ENCODE assay signal across 16 cellular contexts in genomic region chr15:44811347-44811746, GRCh38.
DNase-seq lines count a peak whose midpoint lies in the region; ATAC-seq, FAIRE-seq and TF ChIP-seq lines count a peak whose summit lies in the region.
"Had no signal": no experiment of that assay in that cellular context is flagged by ENCODE, and none has a peak within 500 bp of the region (broad histone marks: within the 10 kb centered on the region; RNA-seq: fewer than 3 reads in every experiment).

No MANE protein-coding gene starts in this region.

- no peaks in the 10 kb centered on the region for H3K27me3 ChIP-seq in K562 (ENCODE audit: control insufficient read depth in 2 of 2, insufficient read depth in 2 of 2, low read length in 2 of 2)
- no peaks in the 10 kb centered on the region for H3K27me3 ChIP-seq in upper lobe of right lung

- POLR2A ChIA-PET in K562 (lab: Yijun Ruan, JAX), result interaction anchor here (1.6 kb wide), 1 partner anchor 8 kb away, joined by 4 read pairs; no protein-coding TSS in a partner anchor
- POLR2A ChIA-PET in activated CD4-positive, alpha-beta memory T cell treated with anti-CD3 and anti-CD28 coated beads for 36 hours (lab: Charles Lee), result no interaction called here

- WGBS in K562 (ENCODE audit: insufficient coverage, low coverage, missing lambda C conversion rate), result 6% methylated on average over 3 of the region's 3 CpGs

- H3K9me3 Mint-ChIP-seq in activated CD4-positive, alpha-beta memory T cell treated with anti-CD3 and anti-CD28 coated beads for 36 hours, result no peaks in the 10 kb centered on the region
- H3K9me3 Mint-ChIP-seq: activated T-helper 1 cell treated with anti-CD3 and anti-CD28 coated beads, Interleukin-12 subunit alpha, Interleukin-12 subunit beta, Interleukin-2, Interleukin-4 antibody, amounts not matched to agents 30 ng/mL and 10 ng/mL and 1 ng/mL, durations not matched to agents 14 hours and 24 hours and 36 hours; dendritic cell treated with granulocyte-macrophage colony-stimulating factor and Interleukin-4, amounts not matched to agents 40 ng/mL and 50 ng/mL, for 4 days; HFFc6 had no signal

- no peaks in the 10 kb centered on the region for H4K20me1 ChIP-seq in K562 (replicated peaks; ENCODE audit: control insufficient read depth, insufficient read depth, low read length)

- H2AFZ ChIP-seq in K562 (ENCODE audit: low read depth, low read length), result peak overlapping the region; percentile 54; the same call in 1 of the 2 replicates

- CTCF ChIA-PET in K562 (lab: Yijun Ruan, JAX; ENCODE audit: low intra/inter-chr PET ratio), result no interaction called here
- CTCF ChIA-PET in activated CD4-positive, alpha-beta memory T cell treated with anti-CD3 and anti-CD28 coated beads for 36 hours (lab: Charles Lee), result no interaction called here

- H3K4me3 Mint-ChIP-seq in activated CD4-positive, alpha-beta memory T cell treated with anti-CD3 and anti-CD28 coated beads for 36 hours, result no peak overlapping the region
- H3K4me3 Mint-ChIP-seq: activated T-helper 1 cell treated with anti-CD3 and anti-CD28 coated beads, Interleukin-12 subunit alpha, Interleukin-12 subunit beta, Interleukin-2, Interleukin-4 antibody, amounts not matched to agents 30 ng/mL and 10 ng/mL and 1 ng/mL, durations not matched to agents 14 hours and 24 hours and 36 hours; dendritic cell treated with granulocyte-macrophage colony-stimulating factor and Interleukin-4, amounts not matched to agents 40 ng/mL and 50 ng/mL, for 4 days; HFFc6 had no signal

- H3K4me3 ChIP-seq in K562 (no peak overlapping the region), upper lobe of right lung (no peak overlapping the region)
- H3K4me3 ChIP-seq: smooth muscle cell had no signal

- H3K4me1 Mint-ChIP-seq in activated CD4-positive, alpha-beta memory T cell treated with anti-CD3 and anti-CD28 coated beads for 36 hours (ENCODE audit: low read depth), result peaks cover 5% of the 10 kb centered on the region

- intact Hi-C loops in K562 (cut with micrococcal nuclease) (no loop called here), upper lobe of right lung (cut with DNase I) (no loop called here)
- intact Hi-C loops in activated CD4-positive, alpha-beta memory T cell treated with anti-CD3 and anti-CD28 coated beads for 36 hours (cut with micrococcal nuclease), result no loop called here

- no TSS peak for BruUV-seq in K562 (replicated peaks; lab: Mats Ljungman, UMichigan)

- ATAC-seq in K562, result peak; percentile 89
- peak; percentile 37 for ATAC-seq in upper lobe of right lung
- ATAC-seq in esophagus mucosa, result no peak

- TF ChIP-seq EP300 in K562 (IDR thresholded peaks at IDR 0.05; ENCODE audit: low read length), result no peak

- no peaks in the 10 kb centered on the region for H3K36me3 Mint-ChIP-seq in activated CD4-positive, alpha-beta memory T cell treated with anti-CD3 and anti-CD28 coated beads for 36 hours

- TF ChIP-seq CTCF in K562 (IDR thresholded peaks at IDR 0.05 in 2 of 3, conservative IDR thresholded peaks at IDR 0.05 in 1 of 3; ENCODE audit: insufficient read depth in 2 of 3, low read depth in 1 of 3, low read length in 3 of 3) (no peak), upper lobe of right lung (IDR thresholded peaks at IDR 0.05) (no peak)

- no peak overlapping the region for H3K9ac ChIP-seq in K562 (ENCODE audit: insufficient read depth in 1 of 2, low read depth in 2 of 2, low read length in 2 of 2)

- no peak for TF ChIP-seq RAD21 in K562 (CRISPR knock-in tag; conservative IDR thresholded peaks at IDR 0.05 in 1 of 2, IDR thresholded peaks at IDR 0.05 in 1 of 2)

- in situ Hi-C loops in K562 (cut with MboI), result no loop called here

- no peaks in the 10 kb centered on the region for H3K79me2 ChIP-seq in K562 (ENCODE audit: control insufficient read depth, insufficient read depth, low read length)

- H3K4me1 ChIP-seq in K562 (replicated peaks in 1 of 2; ENCODE audit: control insufficient read depth in 2 of 2, insufficient read depth in 2 of 2, low read length in 2 of 2) (peaks cover 6 to 14% of the 10 kb centered on the region in 2 experiments; a peak in 4 of 5 replicates), upper lobe of right lung (no peaks in the 10 kb centered on the region)

- no peak overlapping the region for H3K4me2 ChIP-seq in K562 (ENCODE audit: insufficient read depth, low read length)
- H3K4me2 ChIP-seq: smooth muscle cell had no signal

- H3K9me1 ChIP-seq in K562 (ENCODE audit: control insufficient read depth, insufficient read depth, low read length), result no peaks in the 10 kb centered on the region

- no peak overlapping the region for H3K27ac Mint-ChIP-seq in activated CD4-positive, alpha-beta memory T cell treated with anti-CD3 and anti-CD28 coated beads for 36 hours
- H3K27ac Mint-ChIP-seq: activated T-helper 1 cell treated with anti-CD3 and anti-CD28 coated beads, Interleukin-12 subunit alpha, Interleukin-12 subunit beta, Interleukin-2, Interleukin-4 antibody, amounts not matched to agents 30 ng/mL and 10 ng/mL and 1 ng/mL, durations not matched to agents 14 hours and 24 hours and 36 hours; dendritic cell treated with granulocyte-macrophage colony-stimulating factor and Interleukin-4, amounts not matched to agents 40 ng/mL and 50 ng/mL, for 4 days; HFFc6 had no signal

- FAIRE-seq in K562 (lab: Jason Lieb, UNC), result no peak

- H3K9me3 ChIP-seq in K562 (replicated peaks; ENCODE audit: control insufficient read depth, insufficient read depth, low read depth, low read length) (no peaks in the 10 kb centered on the region), upper lobe of right lung (no peaks in the 10 kb centered on the region)

- peaks cover 5% of the 10 kb centered on the region for H3K27me3 Mint-ChIP-seq in activated CD4-positive, alpha-beta memory T cell treated with anti-CD3 and anti-CD28 coated beads for 36 hours
- H3K27me3 Mint-ChIP-seq: dendritic cell treated with granulocyte-macrophage colony-stimulating factor and Interleukin-4, amounts not matched to agents 40 ng/mL and 50 ng/mL, for 4 days had no signal

- DNase-seq in NCI-H510A treated with DMSO at 0.1 percent for 48 hours (lab: John Stamatoyannopoulos, UW) (peak; percentile 59), NCI-H510A (lab: John Stamatoyannopoulos, UW) (no peak), NCI-H2107 (lab: John Stamatoyannopoulos, UW) (peak; percentile 68), K562 (ENCODE audit: extremely low read depth in 1 of 4, low spot score in 3 of 4) (peak in 1 of 4 experiments; percentile 44), upper lobe of right lung (no peak), T-helper 1 cell (no peak)
- DNase-seq in activated CD4-positive, alpha-beta memory T cell treated with anti-CD3 and anti-CD28 coated beads for 36 hours, result no peak
- DNase-seq: activated CD4-positive, alpha-beta T cell treated with anti-CD3 and anti-CD28 coated beads for 48 hours; HFFc6; NCI-H2227 treated with DMSO at 0.1 percent for 48 hours; occipital lobe; T-helper 2 cell had no signal

- H3K27ac ChIP-seq in K562 (ENCODE audit: extremely low read depth, low read depth, low read length) (no peak overlapping the region), upper lobe of right lung (no peak overlapping the region)

- no peak for TF ChIP-seq POLR2A in K562 (conservative IDR thresholded peaks at IDR 0.05)

- no peaks in the 10 kb centered on the region for H3K36me3 ChIP-seq in K562 (ENCODE audit: control insufficient read depth, insufficient read depth, low read length)
- H3K36me3 ChIP-seq in upper lobe of right lung, result no peaks in the 10 kb centered on the region

TF ChIP-seq in K562, 482 proteins besides CTCF, POLR2A, EP300 and RAD21 (continues in another document):
- TF ChIP-seq ARID1B (IDR thresholded peaks at IDR 0.05) (no peak), PHF21A (IDR thresholded peaks at IDR 0.05; ENCODE audit: borderline replicate concordance, low read depth) (no peak), SMARCA5 (IDR thresholded peaks at IDR 0.05) (no peak), ESRRA (IDR thresholded peaks at IDR 0.05; ENCODE audit: borderline replicate concordance, low read depth) (0 out of 2 replicates have a peak, but pooled peaks have one; percentile 29), NELFE (IDR thresholded peaks at IDR 0.05; ENCODE audit: insufficient read depth, insufficient read length) (no peak), POLR2AphosphoS5 (IDR thresholded peaks at IDR 0.05; ENCODE audit: control insufficient read depth, insufficient read depth, low read depth, low read length) (no peak), EHMT2 (IDR thresholded peaks at IDR 0.05) (no peak), GABPB1 (CRISPR knock-in tag; IDR thresholded peaks at IDR 0.05) (no peak), RFX5 (IDR thresholded peaks at IDR 0.05; ENCODE audit: low read depth, low read length) (no peak), SREBF1 (IDR thresholded peaks at IDR 0.05; ENCODE audit: borderline replicate concordance, low read depth, low read length) (no peak), HNRNPUL1 (IDR thresholded peaks at IDR 0.05; ENCODE audit: low read length) (no peak), ZNF175 (CRISPR knock-in tag; IDR thresholded peaks at IDR 0.05; ENCODE audit: low read depth) (no peak), DPF2 (IDR thresholded peaks at IDR 0.05) (no peak), MEF2A (IDR thresholded peaks at IDR 0.05; ENCODE audit: control insufficient read depth, low read depth, low read length) (no peak)
- TF ChIP-seq, protein P1, sequence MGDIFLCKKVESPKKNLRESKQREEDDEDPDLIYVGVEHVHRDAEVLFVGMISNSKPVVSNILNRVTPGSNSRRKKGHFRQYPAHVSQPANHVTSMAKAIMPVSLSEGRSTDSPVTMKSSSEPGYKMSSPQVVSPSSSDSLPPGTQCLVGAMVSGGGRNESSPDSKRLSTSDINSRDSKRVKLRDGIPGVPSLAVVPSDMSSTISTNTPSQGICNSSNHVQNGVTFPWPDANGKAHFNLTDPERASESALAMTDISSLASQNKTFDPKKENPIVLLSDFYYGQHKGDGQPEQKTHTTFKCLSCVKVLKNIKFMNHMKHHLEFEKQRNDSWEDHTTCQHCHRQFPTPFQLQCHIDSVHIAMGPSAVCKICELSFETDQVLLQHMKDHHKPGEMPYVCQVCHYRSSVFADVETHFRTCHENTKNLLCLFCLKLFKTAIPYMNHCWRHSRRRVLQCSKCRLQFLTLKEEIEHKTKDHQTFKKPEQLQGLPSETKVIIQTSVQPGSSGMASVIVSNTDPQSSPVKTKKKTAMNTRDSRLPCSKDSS (IDR thresholded peaks at IDR 0.05; ENCODE audit: low read depth, partially characterized antibody), result no peak
- TF ChIP-seq, protein P2, sequence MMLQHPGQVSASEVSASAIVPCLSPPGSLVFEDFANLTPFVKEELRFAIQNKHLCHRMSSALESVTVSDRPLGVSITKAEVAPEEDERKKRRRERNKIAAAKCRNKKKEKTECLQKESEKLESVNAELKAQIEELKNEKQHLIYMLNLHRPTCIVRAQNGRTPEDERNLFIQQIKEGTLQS (IDR thresholded peaks at IDR 0.05), result no peak
- TF ChIP-seq, protein P2 (CRISPR knock-in tag; conservative IDR thresholded peaks at IDR 0.05), result no peak

Comparison
In these comparisons a context has a peak if more than half of its experiments do, and no peak if none do; other contexts are left out.
1. DNase-seq: peak in NCI-H510A treated with DMSO at 0.1 percent for 48 hours (single experiment) and NCI-H2107 (single experiment); none in NCI-H510A (single experiment), upper lobe of right lung (single experiment), T-helper 1 cell (0 of 5) and activated CD4-positive, alpha-beta memory T cell treated with anti-CD3 and anti-CD28 coated beads for 36 hours (single experiment).